Comparison of ENCODE assay signal across 1 cellular context in genomic region chr3:33145901-33146580, GRCh38.
TF ChIP-seq lines count a peak whose summit lies in the region.

No MANE protein-coding gene starts in this region.

TF ChIP-seq in IMR-90, 13 proteins besides CTCF, POLR2A, EP300 and RAD21 (continued from another document):
- TF ChIP-seq ELK1 (IDR thresholded peaks at IDR 0.05; ENCODE audit: borderline replicate concordance, low read depth, low read length) (no peak), CHD1 (IDR thresholded peaks at IDR 0.05; ENCODE audit: low read depth, low read length) (no peak), RFX5 (IDR thresholded peaks at IDR 0.05; ENCODE audit: low read depth, low read length) (no peak), BHLHE40 (IDR thresholded peaks at IDR 0.05; ENCODE audit: low read depth, low read length) (no peak)
